Comparison of ENCODE assay signal across 8 cellular contexts in genomic region chr11:67508486-67509121, GRCh38. TPM values are rescaled to one million over a fixed set of nuclear protein-coding genes. Genes with fewer than 3 reads are reported as not detected.
DNase-seq lines count a peak whose midpoint lies in the region; ATAC-seq and TF ChIP-seq lines count a peak whose summit lies in the region.

No MANE protein-coding gene starts in this region.

- ATAC-seq in GM19043 (IDR thresholded peaks at IDR 0.05; ENCODE audit: low read depth, unreplicated experiment) (peak; percentile 30), HG03354 (IDR thresholded peaks at IDR 0.05; ENCODE audit: poor library complexity, severe bottlenecking, unreplicated experiment) (peak; percentile 42)

- H3K27me3 ChIP-seq in kidney epithelial cell (ENCODE audit: control insufficient read depth, insufficient read depth, low read length), result no peaks in the 10 kb centered on the region

- H3K36me3 ChIP-seq in kidney epithelial cell (ENCODE audit: control insufficient read depth, insufficient read depth, low read length), result no peaks in the 10 kb centered on the region

- DNase-seq in AG10803 (ENCODE audit: low read depth) (peak; percentile 94), NCI-H446 (lab: John Stamatoyannopoulos, UW) (peak; percentile 96 to 98), cerebellar nuclear complex (lab: John Stamatoyannopoulos, UW) (peak; percentile 59 to 81), kidney epithelial cell (ENCODE audit: low read depth) (peak; percentile 66)
- DNase-seq in activated CD4-positive, CD25-positive, alpha-beta regulatory T cell treated with anti-CD3 and anti-CD28 coated beads, Interleukin-2, amount 50 U/mL, for 72 hours, result peak; percentile 98
- peak; percentile 100 for DNase-seq in stimulated activated CD4-positive, alpha-beta T cell treated with anti-CD3 and anti-CD28 coated beads, Interleukin-15, amount 100 ng/mL, for 24 hours

- H3K4me3 ChIP-seq in AG10803 (ENCODE audit: low read length) (peak overlapping the region; percentile 84), kidney epithelial cell (ENCODE audit: low read depth, low read length) (peak overlapping the region; percentile 89)

- TF ChIP-seq CTCF in AG10803 (conservative IDR thresholded peaks at IDR 0.05; ENCODE audit: low read length) (no peak), kidney epithelial cell (IDR thresholded peaks at IDR 0.05; ENCODE audit: insufficient read depth, low read length, poor library complexity, severe bottlenecking) (no peak)

RNA-seq across cellular contexts. Expression of gene CDK2AP2, which starts 0.6 kb away (rescaled TPM):
- total RNA-seq in kidney epithelial cell, result 104 and 135 TPM in 2 replicates

RNA-seq across cellular contexts. Expression of gene PITPNM1, which starts 3.4 kb away (rescaled TPM):
- 50.8 and 55.5 TPM in 2 replicates for total RNA-seq in kidney epithelial cell

RNA-seq across cellular contexts. Expression of gene CABP2, which starts 14.6 kb away (rescaled TPM):
- total RNA-seq in kidney epithelial cell, result not detected in 2 replicates

RNA-seq across cellular contexts. Expression of gene AIP, which starts 25.8 kb away (rescaled TPM):
- total RNA-seq in kidney epithelial cell, result 45.9 and 55.9 TPM in 2 replicates

RNA-seq across cellular contexts. Expression of gene TMEM134, which starts 39.6 kb away (rescaled TPM):
- total RNA-seq in kidney epithelial cell, result 53.8 and 102 TPM in 2 replicates

Comparison
In these comparisons a context has a peak if more than half of its experiments do, and no peak if none do; other contexts are left out.
1. Peak in every context shown above with its lines: DNase-seq, ATAC-seq and H3K4me3 ChIP-seq.